25 cellular contexts compared by ENCODE assay signal in the genomic region with DNA sequence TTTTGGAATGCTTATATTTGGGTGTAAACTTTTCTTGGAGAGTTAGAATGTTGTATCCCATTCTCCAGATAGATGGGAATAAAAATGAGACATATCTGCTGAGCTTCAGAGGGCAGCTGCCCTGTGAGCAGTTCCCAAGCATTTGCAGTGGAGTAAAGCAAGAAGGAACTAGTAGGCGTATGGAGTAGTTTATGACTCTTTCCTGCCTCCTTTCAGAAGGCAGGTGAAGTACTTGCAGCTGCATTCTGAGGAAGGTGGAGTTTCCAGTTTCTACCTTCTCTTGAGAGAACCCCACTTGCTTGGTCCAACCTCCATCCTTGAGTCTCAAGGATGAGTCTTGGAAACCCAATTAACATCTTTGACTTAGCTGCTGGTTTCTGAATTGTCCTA.
"Had no signal": no experiment of that assay in that cellular context is flagged by ENCODE, and none has a peak within 500 bp of the region (broad histone marks: within the 10 kb centered on the region; RNA-seq: fewer than 3 reads in every experiment).

No MANE protein-coding gene starts in this region.

- H3K4me3 ChIP-seq: coronary artery, dorsolateral prefrontal cortex, esophagus squamous epithelium, gastroesophageal sphincter, heart left ventricle, hepatocyte, left lung, lower lobe of right lung had no signal

- H3K4me3 Mint-ChIP-seq: naive thymus-derived CD4-positive, alpha-beta T cell had no signal

- DNase-seq: dermis blood vessel endothelial cell; dorsolateral prefrontal cortex; effector CD4-positive, alpha-beta T cell; effector memory CD4-positive, alpha-beta T cell; erythroblast; esophagus squamous epithelium; foreskin fibroblast; heart left ventricle; left cardiac atrium; left lung; left ventricle myocardium superior; lower lobe of right lung; mesendoderm; midbrain; naive thymus-derived CD4-positive, alpha-beta T cell had no signal

- ATAC-seq: esophagus mucosa; gastroesophageal sphincter; heart left ventricle; left cardiac atrium; left lung; left ventricle myocardium superior; lower lobe of right lung; naive thymus-derived CD4-positive, alpha-beta T cell had no signal

- H2AFZ ChIP-seq: hepatocyte had no signal

- H3K27me3 Mint-ChIP-seq: naive thymus-derived CD4-positive, alpha-beta T cell had no signal

- H3K9me3 ChIP-seq: esophagus squamous epithelium, gastroesophageal sphincter, heart left ventricle, left lung, lower lobe of right lung had no signal

- H3K27ac ChIP-seq: coronary artery, dorsolateral prefrontal cortex, epithelial cell of prostate, esophagus squamous epithelium, gastroesophageal sphincter, heart left ventricle, hepatocyte, left lung, lower lobe of right lung had no signal

- H3K36me3 Mint-ChIP-seq: naive thymus-derived CD4-positive, alpha-beta T cell had no signal

- H3K27me3 ChIP-seq: esophagus squamous epithelium, gastroesophageal sphincter, heart left ventricle, hepatocyte, left lung had no signal

- H3K4me1 ChIP-seq: esophagus squamous epithelium, gastroesophageal sphincter, left lung, lower lobe of right lung had no signal

- H3K27ac Mint-ChIP-seq: naive thymus-derived CD4-positive, alpha-beta T cell had no signal

- H3K36me3 ChIP-seq: esophagus squamous epithelium, gastroesophageal sphincter, heart left ventricle, left lung, lower lobe of right lung had no signal

- FAIRE-seq: colon, endometrium, frontal cortex, islet of Langerhans, keratinocyte had no signal

- H3K4me1 Mint-ChIP-seq: naive thymus-derived CD4-positive, alpha-beta T cell had no signal

- H3K79me2 ChIP-seq: hepatocyte had no signal

- H3K4me2 ChIP-seq: hepatocyte had no signal
